ENCODE assay signal across 16 cellular contexts in genomic region chr6:110066091-110066490, GRCh38.
A peak's percentile ranks its signal among the peaks of the same experiment; 100 is the strongest.
DNase-seq lines count a peak whose midpoint lies in the region; ATAC-seq lines count a peak whose summit lies in the region.
"Had no signal": no experiment of that assay in that cellular context is flagged by ENCODE, and none has a peak within 500 bp of the region (broad histone marks: within the 10 kb centered on the region; RNA-seq: fewer than 3 reads in every experiment).

No MANE protein-coding gene starts in this region.

- ATAC-seq in esophagus mucosa (no peak), left cardiac atrium (no peak)

- intact Hi-C loops in left cardiac atrium (cut with DNase I) = no loop called here

- DNase-seq in NCI-H748 (lab: John Stamatoyannopoulos, UW; ENCODE audit: unreplicated experiment) (peak; percentile 13), NCI-H748 treated with DMSO at 0.1 percent for 48 hours (lab: John Stamatoyannopoulos, UW) (no peak), NCI-H2029 (lab: John Stamatoyannopoulos, UW) (peak; percentile 54), left cardiac atrium (no peak)
- DNase-seq: AML-193; CD4-positive, alpha-beta memory T cell; EL; MM.1S; NCI-H1105; NCI-H2107; NCI-H446 treated with DMSO at 0.1 percent for 48 hours; SK-N-SH; T-helper 1 cell had no signal

- H3K27ac ChIP-seq in angular gyrus (ENCODE audit: low read depth, low read length) = peak overlapping the region; percentile 44
- H3K27ac ChIP-seq in temporal lobe (ENCODE audit: low read depth, low read length) = peak overlapping the region; percentile 33

Comparison
In these comparisons a context has a peak if more than half of its experiments do, and no peak if none do; other contexts are left out.
1. DNase-seq: peak in NCI-H748 (single experiment) and NCI-H2029 (single experiment); none in NCI-H748 treated with DMSO at 0.1 percent for 48 hours (single experiment) and left cardiac atrium (single experiment).